ENCODE assay signal across 8 cellular contexts in the genomic region with DNA sequence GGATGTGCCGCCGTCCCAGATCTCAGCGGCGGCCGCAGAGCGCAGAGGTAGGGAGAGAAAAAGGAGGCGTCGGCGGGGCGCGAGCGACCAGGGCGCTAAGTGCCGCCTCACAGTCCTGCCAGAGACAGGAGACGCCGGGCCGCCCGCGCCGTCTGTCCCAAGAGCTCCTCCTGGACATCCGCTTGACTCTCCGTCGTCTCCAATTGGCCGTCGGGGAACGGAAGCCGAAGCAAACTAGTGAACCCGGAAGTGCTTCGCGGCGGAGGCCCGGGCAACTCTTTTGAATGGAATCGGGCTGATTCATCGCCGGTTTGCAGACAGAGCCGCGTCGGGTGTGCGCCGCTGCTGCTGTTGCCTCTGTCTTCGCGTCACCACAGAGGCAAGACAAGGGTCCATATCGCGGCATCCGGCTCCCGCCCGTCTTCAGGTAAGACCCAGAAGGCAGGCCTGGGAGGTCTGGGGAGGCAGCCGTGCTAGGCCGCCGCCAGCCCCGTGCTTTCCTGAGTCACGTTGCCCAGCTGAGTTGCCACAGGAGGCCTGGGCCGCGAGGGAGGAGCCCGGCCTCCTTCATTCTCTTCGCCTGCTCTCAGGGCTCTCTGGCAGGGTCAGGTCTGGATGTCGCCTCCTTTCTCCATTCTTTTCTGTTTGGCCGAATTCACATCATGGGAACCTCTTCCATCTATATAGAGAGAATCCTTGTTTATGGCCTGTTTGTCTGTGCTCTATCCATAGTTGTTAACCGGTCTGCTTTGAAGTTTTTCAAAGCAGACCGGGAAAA. TPM values are rescaled to one million over a fixed set of nuclear protein-coding genes. Genes with fewer than 3 reads are reported as not detected.
DNase-seq lines count a peak whose midpoint lies in the region; ATAC-seq and TF ChIP-seq lines count a peak whose summit lies in the region.

Gene PSMD14 (plus strand): TSS at position 248 of the 778 bp plus-strand sequence. CDS start 10,401 bp downstream, outside the sequence.

- peaks cover 58% of the 10 kb centered on the region for H3K79me2 ChIP-seq in osteoblast (ENCODE audit: insufficient read depth, low read length)

- TF ChIP-seq CTCF in GM06990 (IDR thresholded peaks at IDR 0.05; ENCODE audit: insufficient read depth, low read length, poor library complexity, severe bottlenecking), result no peak
- TF ChIP-seq CTCF in osteoblast (IDR thresholded peaks at IDR 0.05; ENCODE audit: extremely low read depth, low read depth, low read length), result no peak
- TF ChIP-seq CTCF in thoracic aorta (IDR thresholded peaks at IDR 0.05), result no peak

- peak within 1 kb of the TSS; percentile 98 for H3K27ac Mint-ChIP-seq in activated naive CD4-positive, alpha-beta T cell treated with anti-CD3 and anti-CD28 coated beads, Interleukin-2, amount 50 U/mL, for 72 hours

- H3K9me3 Mint-ChIP-seq in activated naive CD4-positive, alpha-beta T cell treated with anti-CD3 and anti-CD28 coated beads, Interleukin-2, amount 50 U/mL, for 72 hours, result no peaks in the 10 kb centered on the region

- H3K4me1 ChIP-seq in osteoblast (ENCODE audit: insufficient read depth, low read length) (peaks cover 11% of the 10 kb centered on the region), thoracic aorta (ENCODE audit: control insufficient read depth in 1 of 2, low read depth in 2 of 2) (peaks cover 4 to 22% of the 10 kb centered on the region in 2 donors)

- H3K27ac ChIP-seq in osteoblast (ENCODE audit: low read depth, low read length) (peak within 1 kb of the TSS; percentile 94), thoracic aorta (peak within 1 kb of the TSS; percentile 85 to 90)

- DNase-seq in GM06990 (ENCODE audit: extremely low read depth, insufficient read length) (peak; percentile 92), NCI-H1092 (lab: John Stamatoyannopoulos, UW) (peak; percentile 77), SKM-1 (lab: John Stamatoyannopoulos, UW; ENCODE audit: unreplicated experiment) (peak; percentile 88), glomerular visceral epithelial cell (ENCODE audit: extremely low spot score) (peak; percentile 96), osteoblast (ENCODE audit: insufficient read length, low spot score, missing footprints) (peak; percentile 89), thoracic aorta (ENCODE audit: low spot score) (peak; percentile 84)
- DNase-seq in activated naive CD4-positive, alpha-beta T cell treated with anti-CD3 and anti-CD28 coated beads, Interleukin-2, amount 50 U/mL, for 72 hours (ENCODE audit: low spot score in 2 of 2), result peak; percentile 86 to 96

- H3K4me2 ChIP-seq in osteoblast (ENCODE audit: insufficient read depth, low read length), result peak within 1 kb of the TSS; percentile 88

- peak; percentile 97 for ATAC-seq in HG02588 (IDR thresholded peaks at IDR 0.05; ENCODE audit: unreplicated experiment)
- ATAC-seq in activated naive CD4-positive, alpha-beta T cell treated with anti-CD3 and anti-CD28 coated beads, Interleukin-2, amount 50 U/mL, for 72 hours, result peak; percentile 95
- ATAC-seq in thoracic aorta (ENCODE audit: insufficient number of reproducible peaks, low FRiP score, low read depth), result peak; percentile 95

- peaks cover 32 to 42% of the 10 kb centered on the region in 2 donors for H3K36me3 Mint-ChIP-seq in activated naive CD4-positive, alpha-beta T cell treated with anti-CD3 and anti-CD28 coated beads, Interleukin-2, amount 50 U/mL, for 72 hours

- H3K9me3 ChIP-seq in osteoblast (ENCODE audit: low read depth, low read length) (no peaks in the 10 kb centered on the region), thoracic aorta (no peaks in the 10 kb centered on the region)

- H3K27me3 ChIP-seq in GM06990 (replicated peaks; ENCODE audit: control insufficient read depth, insufficient read depth, low read length) (no peaks in the 10 kb centered on the region), osteoblast (ENCODE audit: insufficient read depth, low read length) (no peaks in the 10 kb centered on the region), thoracic aorta (replicated peaks; ENCODE audit: insufficient read depth) (no peaks in the 10 kb centered on the region)

- H4K20me1 ChIP-seq in osteoblast (ENCODE audit: insufficient read depth, low read length), result peaks cover 4% of the 10 kb centered on the region

- H2AFZ ChIP-seq in osteoblast (ENCODE audit: low read length), result peak within 1 kb of the TSS; percentile 94

- peak within 1 kb of the TSS; percentile 84 for H3K4me3 ChIP-seq in GM06990 (replicated peaks; ENCODE audit: low read depth, low read length)
- H3K4me3 ChIP-seq in osteoblast (ENCODE audit: insufficient read depth, low read length), result peak within 1 kb of the TSS; percentile 89
- H3K4me3 ChIP-seq in thoracic aorta, result peak within 1 kb of the TSS; percentile 97

- H3K36me3 ChIP-seq in GM06990 (ENCODE audit: control insufficient read depth, insufficient read depth, low read length), result no peaks in the 10 kb centered on the region
- no peaks in the 10 kb centered on the region for H3K36me3 ChIP-seq in osteoblast (ENCODE audit: insufficient read depth, low read length)
- no peaks in the 10 kb centered on the region for H3K36me3 ChIP-seq in thoracic aorta

RNA-seq across cellular contexts. Expression of gene PSMD14, which starts in this region (rescaled TPM):
- total RNA-seq in activated naive CD4-positive, alpha-beta T cell treated with anti-CD3 and anti-CD28 coated beads, Interleukin-2, amount 50 U/mL, for 72 hours, result 10 to 100 TPM; 75.6 to 83.7 TPM
- total RNA-seq in osteoblast, result 74.2 and 76.0 TPM in 2 replicates
- total RNA-seq in thoracic aorta, result 10 to 100 TPM; 25.2 to 59.5 TPM

Comparison
In these comparisons a context has a peak if more than half of its experiments do, and no peak if none do; other contexts are left out.
1. Peak in every context shown above with its lines: DNase-seq, ATAC-seq, H3K4me3 ChIP-seq and H3K27ac ChIP-seq.